In the genomic region with DNA sequence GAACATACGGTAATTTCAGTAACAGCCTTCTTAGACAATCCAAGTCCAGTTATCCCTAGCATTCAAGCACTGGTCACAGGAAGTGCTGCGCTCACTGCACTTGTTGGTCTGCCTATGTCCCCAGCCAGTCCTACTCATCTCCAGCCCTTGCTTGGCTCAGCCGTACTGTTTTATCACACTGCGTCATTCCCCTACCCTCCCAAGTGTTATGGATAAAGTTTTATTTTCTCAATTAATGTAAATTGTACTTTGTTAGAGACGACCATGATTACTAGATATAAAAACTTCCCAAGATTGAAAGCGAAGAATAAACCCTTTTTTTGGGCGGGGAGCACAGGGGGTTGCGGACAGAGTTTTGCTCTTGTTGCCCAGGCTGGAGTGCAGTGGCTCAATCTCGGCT, we compare ENCODE assay signal across 23 cellular contexts. TPM values are rescaled to one million over a fixed set of nuclear protein-coding genes. Genes with fewer than 3 reads are reported as not detected.
DNase-seq lines count a peak whose midpoint lies in the region; ATAC-seq and TF ChIP-seq lines count a peak whose summit lies in the region.
"Had no signal": no experiment of that assay in that cellular context is flagged by ENCODE, and none has a peak within 500 bp of the region (broad histone marks: within the 10 kb centered on the region; RNA-seq: fewer than 3 reads in every experiment).

No MANE protein-coding gene starts in this region.

- H3K36me3 Mint-ChIP-seq in GM23338 (ENCODE audit: low read depth), result peaks cover 14% of the 10 kb centered on the region; the same call in 2 of the 3 replicates

- peaks cover 78% of the 10 kb centered on the region for H3K79me2 ChIP-seq in GM23338 (replicated peaks; ENCODE audit: insufficient read depth)
- H3K79me2 ChIP-seq in hepatocyte, result peaks cover 63% of the 10 kb centered on the region

- H3K4me3 Mint-ChIP-seq in GM23338, result no peak overlapping the region
- H3K4me3 Mint-ChIP-seq: CD4-positive, alpha-beta T cell; IgD-negative memory B cell had no signal

- H3K4me1 Mint-ChIP-seq in GM23338, result peaks cover 43% of the 10 kb centered on the region

- H3K4me1 ChIP-seq in GM23338 (ENCODE audit: insufficient read depth), result peaks cover 26% of the 10 kb centered on the region
- H3K4me1 ChIP-seq in RWPE2 (ENCODE audit: insufficient read depth, poor library complexity, severe bottlenecking), result peaks cover 80% of the 10 kb centered on the region
- H3K4me1 ChIP-seq in hepatocyte (ENCODE audit: insufficient read depth), result peaks cover 53% of the 10 kb centered on the region
- peaks cover 6 to 10% of the 10 kb centered on the region in 2 donors for H3K4me1 ChIP-seq in uterus
- H3K4me1 ChIP-seq in effector memory CD4-positive, alpha-beta T cell (ENCODE audit: control insufficient read depth, insufficient read depth, low read length, poor library complexity, severe bottlenecking), result no peaks in the 10 kb centered on the region
- H3K4me1 ChIP-seq: BLaER1 had no signal

- H3K27me3 Mint-ChIP-seq in GM23338 (ENCODE audit: insufficient read depth, low read depth, poor library complexity), result no peaks in the 10 kb centered on the region
- H3K27me3 Mint-ChIP-seq: IgD-negative memory B cell had no signal

- H4K20me1 ChIP-seq in GM23338 (replicated peaks; ENCODE audit: insufficient read depth) (no peaks in the 10 kb centered on the region), hepatocyte (ENCODE audit: insufficient read depth, poor library complexity, severe bottlenecking) (no peaks in the 10 kb centered on the region)
- H4K20me1 ChIP-seq: BLaER1 had no signal

- H3K9me3 ChIP-seq in RWPE2 (ENCODE audit: severe bottlenecking) (no peaks in the 10 kb centered on the region), hepatocyte (ENCODE audit: low read depth) (no peaks in the 10 kb centered on the region), uterus (no peaks in the 10 kb centered on the region)
- H3K9me3 ChIP-seq in effector memory CD4-positive, alpha-beta T cell (ENCODE audit: control insufficient read depth, low read length), result no peaks in the 10 kb centered on the region
- H3K9me3 ChIP-seq: MG63, Peyer's patch had no signal

- DNase-seq in GM23338 (ENCODE audit: low spot score), result no peak
- DNase-seq in RWPE2 (ENCODE audit: low spot score), result no peak
- DNase-seq in hepatocyte (ENCODE audit: low spot score), result no peak
- DNase-seq in uterus, result no peak
- DNase-seq in effector memory CD4-positive, alpha-beta T cell, result no peak
- DNase-seq in left lobe of liver (ENCODE audit: low spot score), result no peak
- no peak for DNase-seq in NCI-H82 (lab: John Stamatoyannopoulos, UW)
- DNase-seq: ACHN; CD4-positive, alpha-beta T cell; COR-L47; DMS 273 treated with DMSO at 0.1 percent for 48 hours; Karpas-422; MG63; NCI-H1048; NCI-H1436; NCI-H187 treated with DMSO at 0.1 percent for 48 hours; NCI-H2107; NCI-H2227 treated with DMSO at 0.1 percent for 48 hours; NCI-H510A; Peyer's patch; SJCRH30 had no signal

- no peaks in the 10 kb centered on the region for H3K27me3 ChIP-seq in GM23338 (ENCODE audit: insufficient read depth)
- H3K27me3 ChIP-seq in RWPE2 (ENCODE audit: insufficient read depth, poor library complexity, severe bottlenecking), result no peaks in the 10 kb centered on the region
- no peaks in the 10 kb centered on the region for H3K27me3 ChIP-seq in hepatocyte
- no peaks in the 10 kb centered on the region for H3K27me3 ChIP-seq in uterus
- H3K27me3 ChIP-seq in effector memory CD4-positive, alpha-beta T cell (replicated peaks; ENCODE audit: control insufficient read depth, insufficient read depth, low read length, poor library complexity, severe bottlenecking), result no peaks in the 10 kb centered on the region
- H3K27me3 ChIP-seq: BLaER1, MG63, Peyer's patch, SJCRH30 had no signal

- intact Hi-C loops in uterus (cut with DNase I; ENCODE audit: low total_unique reads), result no loop called here

- H3K27ac Mint-ChIP-seq in GM23338, result peak overlapping the region; percentile 25
- H3K27ac Mint-ChIP-seq: CD4-positive, alpha-beta T cell; IgD-negative memory B cell had no signal

- 0 out of 2 replicates have a peak, but pooled peaks cover 3% of the 10 kb centered on the region for H3K36me3 ChIP-seq in GM23338 (ENCODE audit: insufficient read depth)
- H3K36me3 ChIP-seq in RWPE2 (ENCODE audit: low read depth), result peaks cover 16% of the 10 kb centered on the region
- H3K36me3 ChIP-seq in hepatocyte (replicated peaks; ENCODE audit: insufficient read depth, low read depth), result no peaks in the 10 kb centered on the region
- H3K36me3 ChIP-seq in uterus, result no peaks in the 10 kb centered on the region
- no peaks in the 10 kb centered on the region for H3K36me3 ChIP-seq in effector memory CD4-positive, alpha-beta T cell (ENCODE audit: control insufficient read depth, insufficient read depth, low read length)
- H3K36me3 ChIP-seq: BLaER1, Peyer's patch had no signal

- H3F3A ChIP-seq in GM23338 (replicated peaks; ENCODE audit: low read depth), result no peaks in the 10 kb centered on the region

- no peak for TF ChIP-seq POLR2A in uterus (IDR thresholded peaks at IDR 0.05)

- H3K4me3 ChIP-seq in GM23338, result no peak overlapping the region
- no peak overlapping the region for H3K4me3 ChIP-seq in RWPE2 (ENCODE audit: severe bottlenecking)
- no peak overlapping the region for H3K4me3 ChIP-seq in hepatocyte
- no peak overlapping the region for H3K4me3 ChIP-seq in uterus
- H3K4me3 ChIP-seq in effector memory CD4-positive, alpha-beta T cell (ENCODE audit: insufficient read depth, low read depth, low read length, poor library complexity, severe bottlenecking), result no peak overlapping the region
- H3K4me3 ChIP-seq: BLaER1, MG63, Peyer's patch, SJCRH30 had no signal

- TF ChIP-seq CTCF in GM23338 (conservative IDR thresholded peaks at IDR 0.05; ENCODE audit: low read depth in 2 of 2), result no peak
- TF ChIP-seq CTCF in RWPE2 (IDR thresholded peaks at IDR 0.05; ENCODE audit: poor library complexity, severe bottlenecking), result no peak
- TF ChIP-seq CTCF in hepatocyte (IDR thresholded peaks at IDR 0.05; ENCODE audit: poor library complexity), result no peak
- TF ChIP-seq CTCF in uterus (IDR thresholded peaks at IDR 0.05), result no peak

- no peak overlapping the region for H2AFZ ChIP-seq in GM23338
- no peak overlapping the region for H2AFZ ChIP-seq in hepatocyte

- no peaks in the 10 kb centered on the region for H3K9me3 Mint-ChIP-seq in GM23338
- H3K9me3 Mint-ChIP-seq: CD4-positive, alpha-beta T cell; IgD-negative memory B cell had no signal

- H3K27ac ChIP-seq in GM23338 (ENCODE audit: low read depth) (0 out of 2 replicates have a peak overlapping the region, but pooled peaks have one; percentile 36), RWPE2 (ENCODE audit: poor library complexity, severe bottlenecking) (peak overlapping the region; percentile 75), hepatocyte (peak overlapping the region; percentile 2), uterus (peak overlapping the region; percentile 68 to 73)
- H3K27ac ChIP-seq in effector memory CD4-positive, alpha-beta T cell (ENCODE audit: insufficient read depth, low read length, poor library complexity, severe bottlenecking), result no peak overlapping the region
- H3K27ac ChIP-seq: BLaER1, Peyer's patch, SJCRH30 had no signal

- H3K9me2 ChIP-seq in GM23338 (ENCODE audit: insufficient read depth) (0 out of 2 replicates have a peak, but pooled peaks cover 3% of the 10 kb centered on the region), hepatocyte (replicated peaks; ENCODE audit: insufficient read depth) (no peaks in the 10 kb centered on the region)

- ATAC-seq in GM23338 (no peak), RWPE2 (ENCODE audit: low read depth) (no peak), left lobe of liver (no peak)

- WGBS in hepatocyte (ENCODE audit: low lambda C conversion rate, missing lambda C conversion rate), result 95% methylated on average over 9 of the region's 9 CpGs

- H3K4me2 ChIP-seq in GM23338, result no peak overlapping the region
- H3K4me2 ChIP-seq in hepatocyte, result no peak overlapping the region
- H3K4me2 ChIP-seq: BLaER1 had no signal

TF ChIP-seq in GM23338, 12 proteins besides CTCF, POLR2A, EP300 and RAD21 (continues in another document):
- TF ChIP-seq CREB1 (CRISPR knock-in tag; IDR thresholded peaks at IDR 0.05; ENCODE audit: low read depth) (no peak), EZH2 (IDR thresholded peaks at IDR 0.05; ENCODE audit: low read depth, unreplicated experiment) (no peak), NANOG (IDR thresholded peaks at IDR 0.05; ENCODE audit: borderline replicate concordance) (no peak), ZNF114 (CRISPR knock-in tag; IDR thresholded peaks at IDR 0.05) (no peak)
- TF ChIP-seq, protein P1, sequence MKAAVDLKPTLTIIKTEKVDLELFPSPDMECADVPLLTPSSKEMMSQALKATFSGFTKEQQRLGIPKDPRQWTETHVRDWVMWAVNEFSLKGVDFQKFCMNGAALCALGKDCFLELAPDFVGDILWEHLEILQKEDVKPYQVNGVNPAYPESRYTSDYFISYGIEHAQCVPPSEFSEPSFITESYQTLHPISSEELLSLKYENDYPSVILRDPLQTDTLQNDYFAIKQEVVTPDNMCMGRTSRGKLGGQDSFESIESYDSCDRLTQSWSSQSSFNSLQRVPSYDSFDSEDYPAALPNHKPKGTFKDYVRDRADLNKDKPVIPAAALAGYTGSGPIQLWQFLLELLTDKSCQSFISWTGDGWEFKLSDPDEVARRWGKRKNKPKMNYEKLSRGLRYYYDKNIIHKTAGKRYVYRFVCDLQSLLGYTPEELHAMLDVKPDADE (IDR thresholded peaks at IDR 0.05), result no peak

RNA-seq across cellular contexts. Expression of a gene that starts 49.6 kb away (rescaled TPM):
- 49.4 and 50.8 TPM in 2 replicates for total RNA-seq in GM23338 (2014; rRNA removed; shearing (Covaris generic))
- polyA plus RNA-seq in GM23338 (2016; fragmentation: Nextera tagmentation; extraction: Ambion mirVana), result 8.8 and 10.6 TPM in 2 replicates
- total RNA-seq in hepatocyte, result 38.0 and 39.9 TPM in 2 replicates
- polyA plus RNA-seq in hepatocyte, result 10.2 and 15.6 TPM in 2 replicates
- total RNA-seq in uterus, result 100 to 1,000 TPM in 1 of 4 donors, 10 to 100 TPM in 3; 14.7 to 127 (median 28.0) TPM
- 2.4 TPM for total RNA-seq in left lobe of liver
